In genomic region chr20:62310757-62311121, GRCh38 we compare ENCODE assay signal across 1 cellular context.
TF ChIP-seq lines count a peak whose summit lies in the region.

No MANE protein-coding gene starts in this region.

TF ChIP-seq in HepG2, 621 proteins besides CTCF, POLR2A, EP300 and RAD21 (continued from another document):
- TF ChIP-seq, protein P1, sequence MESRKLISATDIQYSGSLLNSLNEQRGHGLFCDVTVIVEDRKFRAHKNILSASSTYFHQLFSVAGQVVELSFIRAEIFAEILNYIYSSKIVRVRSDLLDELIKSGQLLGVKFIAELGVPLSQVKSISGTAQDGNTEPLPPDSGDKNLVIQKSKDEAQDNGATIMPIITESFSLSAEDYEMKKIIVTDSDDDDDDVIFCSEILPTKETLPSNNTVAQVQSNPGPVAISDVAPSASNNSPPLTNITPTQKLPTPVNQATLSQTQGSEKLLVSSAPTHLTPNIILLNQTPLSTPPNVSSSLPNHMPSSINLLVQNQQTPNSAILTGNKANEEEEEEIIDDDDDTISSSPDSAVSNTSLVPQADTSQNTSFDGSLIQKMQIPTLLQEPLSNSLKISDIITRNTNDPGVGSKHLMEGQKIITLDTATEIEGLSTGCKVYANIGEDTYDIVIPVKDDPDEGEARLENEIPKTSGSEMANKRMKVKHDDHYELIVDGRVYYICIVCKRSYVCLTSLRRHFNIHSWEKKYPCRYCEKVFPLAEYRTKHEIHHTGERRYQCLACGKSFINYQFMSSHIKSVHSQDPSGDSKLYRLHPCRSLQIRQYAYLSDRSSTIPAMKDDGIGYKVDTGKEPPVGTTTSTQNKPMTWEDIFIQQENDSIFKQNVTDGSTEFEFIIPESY (CRISPR knock-in tag; IDR thresholded peaks at IDR 0.05) = peak; percentile 78
- TF ChIP-seq ATF1 (CRISPR knock-in tag; IDR thresholded peaks at IDR 0.05) = no peak
- TF ChIP-seq ZNF607 (CRISPR knock-in tag; IDR thresholded peaks at IDR 0.05; ENCODE audit: borderline replicate concordance) = no peak
- no peak for TF ChIP-seq SAFB2 (CRISPR knock-in tag; IDR thresholded peaks at IDR 0.05; ENCODE audit: borderline replicate concordance, low read depth)
